ENCODE assay signal across 22 cellular contexts in genomic region chr9:28956111-28956880, GRCh38.
DNase-seq lines count a peak whose midpoint lies in the region; ATAC-seq, FAIRE-seq and TF ChIP-seq lines count a peak whose summit lies in the region.
"Had no signal": no experiment of that assay in that cellular context is flagged by ENCODE, and none has a peak within 500 bp of the region (broad histone marks: within the 10 kb centered on the region; RNA-seq: fewer than 3 reads in every experiment).

No MANE protein-coding gene starts in this region.

- no peaks in the 10 kb centered on the region for H3K9me3 ChIP-seq in BE2C
- H3K9me3 ChIP-seq: ascending aorta, BLaER1, psoas muscle, SJSA1 had no signal

- peak; percentile 77 for FAIRE-seq in D721Med (lab: Jason Lieb, UNC)
- FAIRE-seq: K562 had no signal

- H3K4me1 Mint-ChIP-seq in natural killer cell treated with Interleukin-12 subunit alpha and Interleukin-12 subunit beta and Interleukin-15 and Interleukin-18, amount 100 ng/mL, for 72 hours (ENCODE audit: low read depth in 2 of 2), result peaks cover 0 to 4% of the 10 kb centered on the region in 2 donors
- no peaks in the 10 kb centered on the region for H3K4me1 Mint-ChIP-seq in activated CD4-positive, alpha-beta memory T cell treated with anti-CD3 and anti-CD28 coated beads, Interleukin-2, amount 10 ng/mL, durations not matched to agents 7 days and 5 days
- no peaks in the 10 kb centered on the region for H3K4me1 Mint-ChIP-seq in HFFc6 (ENCODE audit: low read depth)

- H3K4me3 ChIP-seq in BE2C (ENCODE audit: low read depth, low read length), result no peak overlapping the region
- H3K4me3 ChIP-seq: ascending aorta, BLaER1, K562, psoas muscle, SJSA1 had no signal

- H3K27me3 Mint-ChIP-seq in natural killer cell treated with Interleukin-12 subunit alpha and Interleukin-12 subunit beta and Interleukin-15 and Interleukin-18, amount 100 ng/mL, for 72 hours, result no peaks in the 10 kb centered on the region
- no peaks in the 10 kb centered on the region for H3K27me3 Mint-ChIP-seq in activated CD4-positive, alpha-beta memory T cell treated with anti-CD3 and anti-CD28 coated beads, Interleukin-2, amount 10 ng/mL, durations not matched to agents 7 days and 5 days
- H3K27me3 Mint-ChIP-seq in HFFc6 (ENCODE audit: insufficient read depth), result peaks cover 2% of the 10 kb centered on the region
- H3K27me3 Mint-ChIP-seq: activated CD4-positive, alpha-beta memory T cell treated with anti-CD3 and anti-CD28 coated beads for 36 hours; activated T-cell treated with anti-CD3 and anti-CD28 coated beads, Interleukin-2, amount 50 U/mL, for 24 hours had no signal

- H3K36me3 ChIP-seq in BE2C, result no peaks in the 10 kb centered on the region
- H3K36me3 ChIP-seq: ascending aorta, BLaER1, SJSA1 had no signal

- peaks cover 3% of the 10 kb centered on the region for H3K9me3 Mint-ChIP-seq in natural killer cell treated with Interleukin-12 subunit alpha and Interleukin-12 subunit beta and Interleukin-15 and Interleukin-18, amount 100 ng/mL, for 72 hours
- H3K9me3 Mint-ChIP-seq in activated CD4-positive, alpha-beta memory T cell treated with anti-CD3 and anti-CD28 coated beads, Interleukin-2, amount 10 ng/mL, durations not matched to agents 7 days and 5 days, result no peaks in the 10 kb centered on the region
- H3K9me3 Mint-ChIP-seq in HFFc6, result peaks cover 23% of the 10 kb centered on the region

- no peaks in the 10 kb centered on the region; the same call in 1 of the 2 replicates for H3K4me1 ChIP-seq in BE2C
- H3K4me1 ChIP-seq: ascending aorta, BLaER1, psoas muscle, SJSA1 had no signal

- CTCF ChIA-PET in activated CD4-positive, alpha-beta memory T cell treated with anti-CD3 and anti-CD28 coated beads, Interleukin-2, amount 10 ng/mL, durations not matched to agents 7 days and 5 days (lab: Charles Lee), result no interaction called here

- no peak for DNase-seq in D721Med (ENCODE audit: insufficient read length, low spot score)
- peak; percentile 92 for DNase-seq in NCI-H1105 treated with DMSO at 0.1 percent for 48 hours (lab: John Stamatoyannopoulos, UW)
- peak; percentile 50 for DNase-seq in NCI-H524 treated with DMSO at 0.1 percent for 48 hours (lab: John Stamatoyannopoulos, UW)
- peak; percentile 55 for DNase-seq in kidney tubule cell (ENCODE audit: low spot score)
- no peak for DNase-seq in BE2C
- DNase-seq in natural killer cell treated with Interleukin-12 subunit alpha and Interleukin-12 subunit beta and Interleukin-15 and Interleukin-18, amount 100 ng/mL, for 72 hours (ENCODE audit: low spot score), result no peak
- DNase-seq in activated CD4-positive, alpha-beta memory T cell treated with anti-CD3 and anti-CD28 coated beads, Interleukin-2, amount 10 ng/mL, durations not matched to agents 7 days and 5 days, result no peak
- DNase-seq in HFFc6, result no peak
- DNase-seq: activated CD4-positive, alpha-beta memory T cell treated with anti-CD3 and anti-CD28 coated beads for 36 hours; activated naive CD4-positive, alpha-beta T cell treated with anti-CD3 and anti-CD28 coated beads, Interleukin-2, amount 50 U/mL, for 16 hours; activated T-cell treated with anti-CD3 and anti-CD28 coated beads, Interleukin-2, amount 50 U/mL, for 24 hours; DND-41; left ventricle myocardium superior; NCI-H526; psoas muscle; stimulated activated CD4-positive, alpha-beta T cell treated with anti-CD3 and anti-CD28 coated beads, Interleukin-4, amount 100 ng/mL, for 4 hours; T-helper 2 cell had no signal

- no peak for ATAC-seq in natural killer cell treated with Interleukin-12 subunit alpha and Interleukin-12 subunit beta and Interleukin-15 and Interleukin-18, amount 100 ng/mL, for 72 hours
- ATAC-seq: esophagus mucosa, K562, left ventricle myocardium superior, psoas muscle had no signal

- H3K27me3 ChIP-seq in BE2C, result no peaks in the 10 kb centered on the region
- H3K27me3 ChIP-seq: ascending aorta, BLaER1, SJSA1 had no signal

- no peak overlapping the region for H3K4me3 Mint-ChIP-seq in natural killer cell treated with Interleukin-12 subunit alpha and Interleukin-12 subunit beta and Interleukin-15 and Interleukin-18, amount 100 ng/mL, for 72 hours
- no peak overlapping the region for H3K4me3 Mint-ChIP-seq in activated CD4-positive, alpha-beta memory T cell treated with anti-CD3 and anti-CD28 coated beads, Interleukin-2, amount 10 ng/mL, durations not matched to agents 7 days and 5 days
- no peak overlapping the region for H3K4me3 Mint-ChIP-seq in HFFc6
- H3K4me3 Mint-ChIP-seq: activated CD4-positive, alpha-beta memory T cell treated with anti-CD3 and anti-CD28 coated beads for 36 hours; activated T-cell treated with anti-CD3 and anti-CD28 coated beads, Interleukin-2, amount 50 U/mL, for 24 hours had no signal

- TF ChIP-seq CTCF in D721Med (IDR thresholded peaks at IDR 0.05; ENCODE audit: insufficient read depth, missing control alignments), result no peak
- TF ChIP-seq CTCF in BE2C (IDR thresholded peaks at IDR 0.05; ENCODE audit: low read depth, low read length), result no peak
- TF ChIP-seq CTCF in HFFc6 (IDR thresholded peaks at IDR 0.05), result no peak

- POLR2A ChIA-PET in activated CD4-positive, alpha-beta memory T cell treated with anti-CD3 and anti-CD28 coated beads, Interleukin-2, amount 10 ng/mL, durations not matched to agents 7 days and 5 days (lab: Charles Lee), result no interaction called here

- no peaks in the 10 kb centered on the region for H3K36me3 Mint-ChIP-seq in natural killer cell treated with Interleukin-12 subunit alpha and Interleukin-12 subunit beta and Interleukin-15 and Interleukin-18, amount 100 ng/mL, for 72 hours
- no peaks in the 10 kb centered on the region for H3K36me3 Mint-ChIP-seq in activated CD4-positive, alpha-beta memory T cell treated with anti-CD3 and anti-CD28 coated beads, Interleukin-2, amount 10 ng/mL, durations not matched to agents 7 days and 5 days (ENCODE audit: low read depth)
- no peaks in the 10 kb centered on the region for H3K36me3 Mint-ChIP-seq in HFFc6 (ENCODE audit: low read depth)
- H3K36me3 Mint-ChIP-seq: activated CD4-positive, alpha-beta memory T cell treated with anti-CD3 and anti-CD28 coated beads for 36 hours had no signal

- no peak overlapping the region for H3K27ac Mint-ChIP-seq in natural killer cell treated with Interleukin-12 subunit alpha and Interleukin-12 subunit beta and Interleukin-15 and Interleukin-18, amount 100 ng/mL, for 72 hours
- no peak overlapping the region for H3K27ac Mint-ChIP-seq in activated CD4-positive, alpha-beta memory T cell treated with anti-CD3 and anti-CD28 coated beads, Interleukin-2, amount 10 ng/mL, durations not matched to agents 7 days and 5 days
- no peak overlapping the region for H3K27ac Mint-ChIP-seq in HFFc6
- H3K27ac Mint-ChIP-seq: activated CD4-positive, alpha-beta memory T cell treated with anti-CD3 and anti-CD28 coated beads for 36 hours; activated T-cell treated with anti-CD3 and anti-CD28 coated beads, Interleukin-2, amount 50 U/mL, for 24 hours had no signal

Comparison
In these comparisons a context has a peak if more than half of its experiments do, and no peak if none do; other contexts are left out.
1. DNase-seq: peak in NCI-H1105 treated with DMSO at 0.1 percent for 48 hours (single experiment), NCI-H524 treated with DMSO at 0.1 percent for 48 hours (single experiment) and kidney tubule cell (single experiment); none in D721Med (single experiment), BE2C (single experiment), natural killer cell treated with Interleukin-12 subunit alpha and Interleukin-12 subunit beta and Interleukin-15 and Interleukin-18, amount 100 ng/mL, for 72 hours (single experiment), activated CD4-positive, alpha-beta memory T cell treated with anti-CD3 and anti-CD28 coated beads, Interleukin-2, amount 10 ng/mL, durations not matched to agents 7 days and 5 days (single experiment) and HFFc6 (single experiment).